33 cellular contexts compared by ENCODE assay signal in genomic region chr6:150959071-150959637, GRCh38.
A peak's percentile ranks its signal among the peaks of the same experiment; 100 is the strongest.
DNase-seq lines count a peak whose midpoint lies in the region; ATAC-seq, FAIRE-seq and TF ChIP-seq lines count a peak whose summit lies in the region.
"Had no signal": no experiment of that assay in that cellular context is flagged by ENCODE, and none has a peak within 500 bp of the region (broad histone marks: within the 10 kb centered on the region; RNA-seq: fewer than 3 reads in every experiment).

No MANE protein-coding gene starts in this region.

- ATAC-seq in stimulated activated naive CD8-positive, alpha-beta T cell treated with anti-CD3 and anti-CD28 coated beads, Interleukin-15, amount 100 ng/mL, for 72 hours: no peak
- no peak for ATAC-seq in body of pancreas
- ATAC-seq in aorta (ENCODE audit: low FRiP score): no peak
- ATAC-seq: activated CD8-positive, alpha-beta T cell treated with anti-CD3 and anti-CD28 coated beads for 36 hours; GM12878; lower lobe of right lung had no signal

- CTCF ChIA-PET in endothelial cell of umbilical vein (lab: Charles Lee): interaction anchor here (0.7 to 3.1 kb wide), 9 partner anchors 9 to 376 kb away, joined by 3 to 20 read pairs (median 6); no protein-coding TSS in a partner anchor

- no peaks in the 10 kb centered on the region for H3K9me1 ChIP-seq in endothelial cell of umbilical vein (replicated peaks; ENCODE audit: control insufficient read depth, extremely low read depth, insufficient read depth, low read length)

- H3K36me3 Mint-ChIP-seq in stimulated activated naive CD8-positive, alpha-beta T cell treated with anti-CD3 and anti-CD28 coated beads, Interleukin-15, Interleukin-2, amounts not matched to agents 100 ng/mL and 50 ng/mL, for 24 hours (ENCODE audit: low read depth): peaks cover 71% of the 10 kb centered on the region

- H3K27ac Mint-ChIP-seq in stimulated activated naive CD8-positive, alpha-beta T cell treated with anti-CD3 and anti-CD28 coated beads, Interleukin-15, Interleukin-2, amounts not matched to agents 100 ng/mL and 50 ng/mL, for 24 hours: peak overlapping the region; percentile 8
- no peak overlapping the region for H3K27ac Mint-ChIP-seq in stimulated activated naive CD8-positive, alpha-beta T cell treated with anti-CD3 and anti-CD28 coated beads, Interleukin-15, amount 100 ng/mL, for 72 hours
- H3K27ac Mint-ChIP-seq: activated CD8-positive, alpha-beta T cell treated with anti-CD3 and anti-CD28 coated beads for 36 hours; activated naive CD4-positive, alpha-beta T cell treated with anti-CD3 and anti-CD28 coated beads for 36 hours; CD8-positive, alpha-beta memory T cell; nephron progenitor cell had no signal

- peak overlapping the region; percentile 35 for H3K9ac ChIP-seq in endothelial cell of umbilical vein (replicated peaks; ENCODE audit: extremely low read depth, insufficient read depth, low read length)
- H3K9ac ChIP-seq in mesenchymal stem cell (ENCODE audit: low read length): peak overlapping the region; percentile 47

- H3K9me3 ChIP-seq in endothelial cell of umbilical vein (replicated peaks; ENCODE audit: control insufficient read depth, insufficient read depth, low read length): no peaks in the 10 kb centered on the region
- no peaks in the 10 kb centered on the region for H3K9me3 ChIP-seq in mesenchymal stem cell (ENCODE audit: control insufficient read depth, low read length)
- no peaks in the 10 kb centered on the region for H3K9me3 ChIP-seq in body of pancreas
- H3K9me3 ChIP-seq in Peyer's patch: no peaks in the 10 kb centered on the region
- H3K9me3 ChIP-seq in aorta (ENCODE audit: control insufficient read depth, low read length): no peaks in the 10 kb centered on the region
- H3K9me3 ChIP-seq: adrenal gland, BE2C, lower lobe of right lung, pancreas, SJCRH30, thoracic aorta, vagina had no signal

- H3K27ac ChIP-seq in endothelial cell of umbilical vein (ENCODE audit: insufficient read depth, low read depth, low read length) (peak overlapping the region; percentile 80), mesenchymal stem cell (ENCODE audit: low read length, poor library complexity, severe bottlenecking) (no peak overlapping the region), body of pancreas (peak overlapping the region in 2 of 4 donors; percentile 22 to 42), Peyer's patch (peak overlapping the region in 2 of 4 donors; percentile 42 to 50), aorta (ENCODE audit: low read depth in 1 of 2, low read length in 2 of 2) (no peak overlapping the region)
- H3K27ac ChIP-seq: lower lobe of right lung, pancreas, SJCRH30, vagina had no signal

- no peaks in the 10 kb centered on the region for H3K27me3 Mint-ChIP-seq in stimulated activated naive CD8-positive, alpha-beta T cell treated with anti-CD3 and anti-CD28 coated beads, Interleukin-15, Interleukin-2, amounts not matched to agents 100 ng/mL and 50 ng/mL, for 24 hours
- H3K27me3 Mint-ChIP-seq in stimulated activated naive CD8-positive, alpha-beta T cell treated with anti-CD3 and anti-CD28 coated beads, Interleukin-15, amount 100 ng/mL, for 72 hours: no peaks in the 10 kb centered on the region
- H3K27me3 Mint-ChIP-seq: activated CD8-positive, alpha-beta T cell treated with anti-CD3 and anti-CD28 coated beads for 36 hours; CD8-positive, alpha-beta memory T cell had no signal

- H3K4me1 ChIP-seq in endothelial cell of umbilical vein (ENCODE audit: control insufficient read depth, extremely low read depth, insufficient read depth, low read length): peaks cover 13% of the 10 kb centered on the region
- no peaks in the 10 kb centered on the region for H3K4me1 ChIP-seq in mesenchymal stem cell (ENCODE audit: control insufficient read depth, insufficient read depth, low read depth, low read length)
- H3K4me1 ChIP-seq in body of pancreas: no peaks in the 10 kb centered on the region
- H3K4me1 ChIP-seq in Peyer's patch: no peaks in the 10 kb centered on the region
- H3K4me1 ChIP-seq in aorta (ENCODE audit: control insufficient read depth in 1 of 2, insufficient read depth in 2 of 2, low read length in 2 of 2): no peaks in the 10 kb centered on the region
- H3K4me1 ChIP-seq: adrenal gland, lower lobe of right lung, pancreas, SJCRH30, vagina had no signal

- POLR2A ChIA-PET in endothelial cell of umbilical vein (lab: Charles Lee): interaction anchor here (1.3 kb wide), 1 partner anchor 16 kb away, joined by 3 read pairs; no protein-coding TSS in a partner anchor

- H3K27me3 ChIP-seq in endothelial cell of umbilical vein (ENCODE audit: control insufficient read depth in 2 of 2, insufficient read depth in 2 of 2, low read length in 2 of 2): no peaks in the 10 kb centered on the region
- no peaks in the 10 kb centered on the region for H3K27me3 ChIP-seq in mesenchymal stem cell (ENCODE audit: control insufficient read depth in 1 of 2, insufficient read depth in 1 of 2, low read length in 2 of 2)
- no peaks in the 10 kb centered on the region for H3K27me3 ChIP-seq in body of pancreas
- no peaks in the 10 kb centered on the region for H3K27me3 ChIP-seq in Peyer's patch
- H3K27me3 ChIP-seq in aorta (ENCODE audit: control insufficient read depth in 1 of 2, insufficient read depth in 2 of 2, low read length in 1 of 2): no peaks in the 10 kb centered on the region
- H3K27me3 ChIP-seq: adrenal gland, BE2C, pancreas, SJCRH30, vagina had no signal

- H2BK15ac ChIP-seq in mesenchymal stem cell (ENCODE audit: low read depth, poor library complexity, severe bottlenecking): no peak overlapping the region

- H2AFZ ChIP-seq in endothelial cell of umbilical vein (ENCODE audit: low read depth, low read length) (peak overlapping the region; percentile 47), mesenchymal stem cell (ENCODE audit: low read depth, low read length) (no peak overlapping the region)

- H3K23ac ChIP-seq in mesenchymal stem cell (ENCODE audit: low read length in 2 of 2): no peak overlapping the region

- TF ChIP-seq POLR2A in endothelial cell of umbilical vein (IDR thresholded peaks at IDR 0.05; ENCODE audit: low read depth, low read length) (no peak), body of pancreas (IDR thresholded peaks at IDR 0.05) (no peak), Peyer's patch (IDR thresholded peaks at IDR 0.05) (no peak)

- H3K79me1 ChIP-seq in mesenchymal stem cell (replicated peaks; ENCODE audit: low read length, poor library complexity, severe bottlenecking): peaks cover 2% of the 10 kb centered on the region

- 74% methylated on average over 4 of the region's 4 CpGs for WGBS in mesenchymal stem cell
- WGBS in body of pancreas, 2 donors: 31 to 48% methylated on average over 4 of the region's 4 CpGs
- WGBS in aorta, 2 donors: 24 to 48% methylated on average over 4 of the region's 4 CpGs

- H3K9me3 Mint-ChIP-seq in stimulated activated naive CD8-positive, alpha-beta T cell treated with anti-CD3 and anti-CD28 coated beads, Interleukin-15, Interleukin-2, amounts not matched to agents 100 ng/mL and 50 ng/mL, for 24 hours: no peaks in the 10 kb centered on the region
- no peaks in the 10 kb centered on the region for H3K9me3 Mint-ChIP-seq in stimulated activated naive CD8-positive, alpha-beta T cell treated with anti-CD3 and anti-CD28 coated beads, Interleukin-15, amount 100 ng/mL, for 72 hours
- H3K9me3 Mint-ChIP-seq: activated CD8-positive, alpha-beta T cell treated with anti-CD3 and anti-CD28 coated beads for 36 hours; activated naive CD4-positive, alpha-beta T cell treated with anti-CD3 and anti-CD28 coated beads for 36 hours; CD8-positive, alpha-beta memory T cell; nephron progenitor cell had no signal

- H2BK5ac ChIP-seq in mesenchymal stem cell (ENCODE audit: low read depth, low read length, poor library complexity, severe bottlenecking): no peak overlapping the region

- BruUV-seq in endothelial cell of umbilical vein (replicated peaks; lab: Mats Ljungman, UMichigan): TSS peak; percentile 80

- H3K36me3 ChIP-seq in endothelial cell of umbilical vein (ENCODE audit: control insufficient read depth in 2 of 2, extremely low read depth in 1 of 2, insufficient read depth in 2 of 2, low read length in 2 of 2) (peaks cover 9 to 17% of the 10 kb centered on the region in 2 experiments), mesenchymal stem cell (ENCODE audit: control insufficient read depth in 1 of 2, insufficient read depth in 2 of 2, low read depth in 1 of 2, low read length in 2 of 2) (peaks cover 27 to 65% of the 10 kb centered on the region in 2 experiments), body of pancreas (replicated peaks in 1 of 2; ENCODE audit: insufficient read depth in 1 of 2, low read depth in 2 of 2) (no peaks in the 10 kb centered on the region), Peyer's patch (no peaks in the 10 kb centered on the region), aorta (ENCODE audit: control insufficient read depth in 1 of 2, insufficient read depth in 2 of 2, low read length in 1 of 2) (peaks cover 0 to 1% of the 10 kb centered on the region in 2 donors)
- H3K36me3 ChIP-seq: adrenal gland, lower lobe of right lung, pancreas, vagina had no signal

- H4K91ac ChIP-seq in mesenchymal stem cell (ENCODE audit: low read length): no peak overlapping the region

- H4K8ac ChIP-seq in mesenchymal stem cell (ENCODE audit: low read length): no peak overlapping the region

- no peak overlapping the region for H3K4me3 Mint-ChIP-seq in stimulated activated naive CD8-positive, alpha-beta T cell treated with anti-CD3 and anti-CD28 coated beads, Interleukin-15, Interleukin-2, amounts not matched to agents 100 ng/mL and 50 ng/mL, for 24 hours
- no peak overlapping the region for H3K4me3 Mint-ChIP-seq in stimulated activated naive CD8-positive, alpha-beta T cell treated with anti-CD3 and anti-CD28 coated beads, Interleukin-15, amount 100 ng/mL, for 72 hours
- H3K4me3 Mint-ChIP-seq: activated CD8-positive, alpha-beta T cell treated with anti-CD3 and anti-CD28 coated beads for 36 hours; activated naive CD4-positive, alpha-beta T cell treated with anti-CD3 and anti-CD28 coated beads for 36 hours; CD8-positive, alpha-beta memory T cell; nephron progenitor cell had no signal

- H3K4me1 Mint-ChIP-seq in stimulated activated naive CD8-positive, alpha-beta T cell treated with anti-CD3 and anti-CD28 coated beads, Interleukin-15, Interleukin-2, amounts not matched to agents 100 ng/mL and 50 ng/mL, for 24 hours (ENCODE audit: low read depth): no peaks in the 10 kb centered on the region
- no peaks in the 10 kb centered on the region for H3K4me1 Mint-ChIP-seq in stimulated activated naive CD8-positive, alpha-beta T cell treated with anti-CD3 and anti-CD28 coated beads, Interleukin-15, amount 100 ng/mL, for 72 hours
- H3K4me1 Mint-ChIP-seq: CD8-positive, alpha-beta memory T cell; nephron progenitor cell had no signal

- H2BK120ac ChIP-seq in mesenchymal stem cell (ENCODE audit: low read depth, low read length): no peak overlapping the region

- H3K79me2 ChIP-seq in endothelial cell of umbilical vein (ENCODE audit: control insufficient read depth, insufficient read depth, low read length): no peaks in the 10 kb centered on the region

- no peak overlapping the region for H3K18ac ChIP-seq in mesenchymal stem cell (ENCODE audit: low read depth in 1 of 2, low read length in 2 of 2)

- H2BK12ac ChIP-seq in mesenchymal stem cell (ENCODE audit: low read length in 2 of 2): no peak overlapping the region

- H3K4me3 ChIP-seq in endothelial cell of umbilical vein (replicated peaks in 1 of 3; ENCODE audit: insufficient read depth in 1 of 3, low read depth in 1 of 3, low read length in 3 of 3) (no peak overlapping the region), mesenchymal stem cell (ENCODE audit: insufficient read depth in 1 of 2, low read depth in 1 of 2, low read length in 2 of 2) (peak overlapping the region in 1 of 2 experiments; percentile 20), body of pancreas (no peak overlapping the region), Peyer's patch (no peak overlapping the region), aorta (ENCODE audit: low read length in 2 of 2) (no peak overlapping the region)
- H3K4me3 ChIP-seq: adrenal gland, GM12878, lower lobe of right lung, pancreas, SJCRH30, thoracic aorta, vagina had no signal

- TF ChIP-seq CTCF in endothelial cell of umbilical vein (IDR thresholded peaks at IDR 0.05; ENCODE audit: extremely low read depth in 1 of 2, insufficient read depth in 1 of 2, low read depth in 1 of 2, low read length in 2 of 2): no peak
- TF ChIP-seq CTCF in body of pancreas (IDR thresholded peaks at IDR 0.05): no peak
- no peak for TF ChIP-seq CTCF in Peyer's patch (IDR thresholded peaks at IDR 0.05)

- DNase-seq in stimulated activated naive CD8-positive, alpha-beta T cell treated with anti-CD3 and anti-CD28 coated beads, Interleukin-15, amount 100 ng/mL, for 72 hours: no peak
- DNase-seq in endothelial cell of umbilical vein (ENCODE audit: low read depth, low spot score): peak; percentile 67
- DNase-seq in mesenchymal stem cell: no peak
- no peak for DNase-seq in body of pancreas
- no peak for DNase-seq in Peyer's patch
- no peak for DNase-seq in aorta
- DNase-seq in LoVo (ENCODE audit: low spot score): no peak
- DNase-seq: activated CD8-positive, alpha-beta T cell treated with anti-CD3 and anti-CD28 coated beads for 36 hours; activated naive CD4-positive, alpha-beta T cell treated with anti-CD3 and anti-CD28 coated beads for 36 hours; adrenal gland; CD8-positive, alpha-beta memory T cell; DMS 273 treated with DMSO at 0.1 percent for 48 hours; HCEC 1CT; islet precursor cell; Kasumi-1; lower lobe of right lung; NCI-H146; NCI-H2107; NCI-H446 treated with DMSO at 0.1 percent for 48 hours; NCI-H774; nephron progenitor cell; pancreas; retina; SJCRH30; stimulated activated CD4-positive, alpha-beta T cell treated with anti-CD3 and anti-CD28 coated beads, Interleukin-1b, Interleukin-23, amount 100 ng/mL, for 48 hours; stimulated activated naive CD4-positive, alpha-beta T cell treated with Interleukin-2 at 50 U/mL for 16 hours; SW 1271 had no signal

- H3K4me2 ChIP-seq in endothelial cell of umbilical vein (ENCODE audit: insufficient read depth, low read length) (peak overlapping the region; percentile 34), mesenchymal stem cell (ENCODE audit: low read length, poor library complexity, severe bottlenecking) (no peak overlapping the region)

- intact Hi-C loops in endothelial cell of umbilical vein (cut with micrococcal nuclease) (loop anchor here (1.0 kb wide), 1 partner anchor 22 kb away; no protein-coding TSS in a partner anchor), body of pancreas (cut with DNase I) (no loop called here), aorta (cut with DNase I) (no loop called here)

- H2AK5ac ChIP-seq in mesenchymal stem cell (ENCODE audit: low read length, severe bottlenecking): no peak overlapping the region

- H4K20me1 ChIP-seq in endothelial cell of umbilical vein (replicated peaks; ENCODE audit: control insufficient read depth, extremely low read depth, insufficient read depth, low read length): no peaks in the 10 kb centered on the region

- FAIRE-seq in endothelial cell of umbilical vein (lab: Jason Lieb, UNC): peak; percentile 28
- FAIRE-seq: GM12878, pancreas, RCC 7860 had no signal

- H3K4ac ChIP-seq in mesenchymal stem cell (ENCODE audit: low read depth in 1 of 2, low read length in 2 of 2): no peak overlapping the region

- dilution Hi-C loops in endothelial cell of umbilical vein (cut with MboI; ENCODE audit: extremely low pct_ligation_motif_present, low sequenced_read_pairs): no loop called here

- H3K14ac ChIP-seq in mesenchymal stem cell (ENCODE audit: low read length in 2 of 2): no peak overlapping the region
